1 cellular context compared by ENCODE assay signal in genomic region chr9:74132986-74133385, GRCh38.
TF ChIP-seq lines count a peak whose summit lies in the region.

No MANE protein-coding gene starts in this region.

TF ChIP-seq in GM23338, 12 proteins besides CTCF, POLR2A, EP300 and RAD21 (continued from another document):
- no peak for TF ChIP-seq REST (IDR thresholded peaks at IDR 0.05; ENCODE audit: unreplicated experiment)
- TF ChIP-seq STAT1 (IDR thresholded peaks at IDR 0.05; ENCODE audit: unreplicated experiment): no peak
- TF ChIP-seq EZH2 (IDR thresholded peaks at IDR 0.05; ENCODE audit: low read depth, unreplicated experiment): no peak
- no peak for TF ChIP-seq EZH2phosphoT487 (IDR thresholded peaks at IDR 0.05; ENCODE audit: unreplicated experiment)
- TF ChIP-seq NANOG (IDR thresholded peaks at IDR 0.05; ENCODE audit: borderline replicate concordance): no peak
- TF ChIP-seq ETS1 (IDR thresholded peaks at IDR 0.05): no peak
- TF ChIP-seq ZNF331 (CRISPR knock-in tag; IDR thresholded peaks at IDR 0.05; ENCODE audit: low read depth): no peak
- no peak for TF ChIP-seq CREB1 (CRISPR knock-in tag; IDR thresholded peaks at IDR 0.05; ENCODE audit: low read depth)
- TF ChIP-seq ZNF114 (CRISPR knock-in tag; IDR thresholded peaks at IDR 0.05): no peak
